ENCODE assay signal across 23 cellular contexts in the genomic region with DNA sequence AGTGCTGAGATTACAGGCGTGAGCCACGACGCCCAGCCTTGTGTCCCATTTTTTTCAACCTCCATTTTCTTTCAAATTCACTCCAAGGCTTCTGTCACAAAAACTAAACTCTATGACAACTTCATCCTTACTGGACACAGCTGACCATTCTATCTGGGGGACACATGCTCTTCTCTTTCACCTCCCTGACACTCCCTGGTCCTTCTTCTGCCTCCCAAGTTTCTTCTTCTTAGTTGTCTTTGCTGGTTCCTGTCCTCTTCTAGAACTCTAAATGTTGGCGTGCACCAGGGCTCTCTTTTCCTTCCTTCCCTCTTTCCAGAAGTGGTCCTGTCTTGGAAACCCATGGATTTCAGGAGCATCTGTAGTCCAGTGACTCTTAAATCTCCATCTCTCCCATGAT.
"Had no signal": no experiment of that assay in that cellular context is flagged by ENCODE, and none has a peak within 500 bp of the region (broad histone marks: within the 10 kb centered on the region; RNA-seq: fewer than 3 reads in every experiment).

No MANE protein-coding gene starts in this region.

- H3K36me3 ChIP-seq: left lung, ovary, prostate gland, right atrium auricular region, spleen, suprapubic skin, tibial nerve had no signal

- H3K27ac Mint-ChIP-seq: activated B cell treated with CpG ODN at 0.5 μM for 24 hours; activated CD4-positive, alpha-beta memory T cell treated with anti-CD3 and anti-CD28 coated beads, Interleukin-2, amount 10 ng/mL, durations not matched to agents 7 days and 5 days had no signal

- H3K4me3 Mint-ChIP-seq: activated B cell treated with CpG ODN at 0.5 μM for 24 hours; activated CD4-positive, alpha-beta memory T cell treated with anti-CD3 and anti-CD28 coated beads, Interleukin-2, amount 10 ng/mL, durations not matched to agents 7 days and 5 days; brain; immature natural killer cell; stimulated activated naive CD8-positive, alpha-beta T cell treated with anti-CD3 and anti-CD28 coated beads, Interleukin-15, amount 100 ng/mL, for 72 hours had no signal

- DNase-seq: activated B cell treated with CpG ODN at 0.5 μM for 24 hours; activated CD4-positive, alpha-beta memory T cell treated with anti-CD3 and anti-CD28 coated beads, Interleukin-2, amount 10 ng/mL, durations not matched to agents 7 days and 5 days; activated CD4-positive, alpha-beta T cell treated with anti-CD3 and anti-CD28 coated beads for 4 hours; activated effector memory CD4-positive, alpha-beta T cell treated with anti-CD3 and anti-CD28 coated beads, Interleukin-2, amount 50 U/mL, for 16 hours; activated T-cell treated with anti-CD3 and anti-CD28 coated beads, Interleukin-2, amount 50 U/mL, for 72 hours; aorta; dermis blood vessel endothelial cell; effector CD8-positive, alpha-beta T cell; foreskin melanocyte; immature natural killer cell; kidney glomerular epithelial cell; left lung; naive thymus-derived CD8-positive, alpha-beta T cell; ovary; spleen; stimulated activated CD4-positive, alpha-beta T cell treated with anti-CD3 and anti-CD28 coated beads, Interleukin-4, amount 100 ng/mL, for 4 hours; stimulated activated naive CD8-positive, alpha-beta T cell treated with anti-CD3 and anti-CD28 coated beads, Interleukin-15, amount 100 ng/mL, for 72 hours had no signal

- H3K4me1 Mint-ChIP-seq: activated B cell treated with CpG ODN at 0.5 μM for 24 hours had no signal

- H3K27me3 Mint-ChIP-seq: activated CD4-positive, alpha-beta memory T cell treated with anti-CD3 and anti-CD28 coated beads, Interleukin-2, amount 10 ng/mL, durations not matched to agents 7 days and 5 days; brain; naive thymus-derived CD8-positive, alpha-beta T cell; stimulated activated naive CD8-positive, alpha-beta T cell treated with anti-CD3 and anti-CD28 coated beads, Interleukin-15, amount 100 ng/mL, for 72 hours had no signal

- H3K4me3 ChIP-seq: left lung, lung, ovary, prostate gland, right atrium auricular region, spleen, suprapubic skin, tibial nerve had no signal

- H3K27ac ChIP-seq: ovary, prostate gland, right atrium auricular region, suprapubic skin, tibial nerve had no signal

- H3K27me3 ChIP-seq: left lung, ovary, right atrium auricular region, spleen, suprapubic skin, tibial nerve had no signal

- H3K4me1 ChIP-seq: prostate gland, right atrium auricular region, suprapubic skin had no signal

- H3K9me3 ChIP-seq: left lung, ovary, prostate gland, right atrium auricular region, spleen, suprapubic skin, tibial nerve had no signal
